8 cellular contexts compared by ENCODE assay signal in the genomic region with DNA sequence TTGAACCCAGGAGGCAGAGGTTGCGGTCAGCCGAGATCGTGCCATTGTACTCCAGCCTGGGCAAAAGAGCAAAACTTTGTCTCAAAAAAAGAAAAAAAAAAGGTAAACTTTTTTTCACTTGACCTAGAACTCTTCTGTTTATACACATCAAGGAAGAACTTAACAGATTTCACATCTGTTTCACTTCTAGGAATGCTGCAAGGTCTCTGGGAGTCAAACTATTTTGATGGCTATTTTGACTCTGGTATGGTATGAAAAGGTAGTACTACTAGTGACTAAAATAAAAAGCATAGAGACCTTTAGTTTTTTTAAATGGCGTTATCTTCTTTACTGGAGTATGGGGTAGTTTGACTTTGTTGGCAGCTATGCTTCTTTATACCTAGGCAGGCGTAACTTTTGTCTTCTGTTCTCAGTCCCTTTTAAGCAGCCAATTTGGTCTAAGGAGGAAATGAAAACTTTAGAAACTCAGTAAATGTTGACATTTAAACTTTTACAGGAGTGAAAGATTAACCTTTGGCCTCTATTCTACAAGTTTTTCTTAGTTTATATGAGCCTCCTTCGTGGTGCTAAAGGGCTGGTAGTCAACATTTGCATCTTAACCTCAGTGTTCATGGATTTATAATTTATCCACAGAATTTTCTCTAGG. TPM values are rescaled to one million over a fixed set of nuclear protein-coding genes. Genes with fewer than 3 reads are reported as not detected.
DNase-seq lines count a peak whose midpoint lies in the region; ATAC-seq and TF ChIP-seq lines count a peak whose summit lies in the region.
"Not testable (repeated sequence)": the region's sequence is repeated elsewhere in the genome, so short reads cannot be mapped to it uniquely, and the experiment has no call there.

No MANE protein-coding gene starts in this region.

- intact Hi-C loops in activated CD4-positive, alpha-beta T cell treated with anti-CD3 and anti-CD28 coated beads for 36 hours (cut with DNase I, micrococcal nuclease), result not testable (repeated sequence)

- in situ Hi-C loops in Caki2 (cut with HindIII; ENCODE audit: low pct_unique_long_range_greater_than_20kb, low sequenced_read_pairs), result not testable (repeated sequence)

- not testable (repeated sequence) for TF ChIP-seq CTCF in choroid plexus epithelial cell (conservative IDR thresholded peaks at IDR 0.05; ENCODE audit: low read depth, low read length)

- not testable (repeated sequence) for H3K9me3 Mint-ChIP-seq in activated CD4-positive, alpha-beta T cell treated with anti-CD3 and anti-CD28 coated beads for 36 hours (ENCODE audit: low read depth); memory B cell; stimulated activated memory B cell treated with anti-CD40 and anti-IgM and Interleukin-4, amounts not matched to agents 10 μg/mL and 1 μg/mL and 100 μg/mL, for 72 hours

- H3K27me3 Mint-ChIP-seq in activated CD4-positive, alpha-beta T cell treated with anti-CD3 and anti-CD28 coated beads for 36 hours; memory B cell; stimulated activated memory B cell treated with anti-CD40 and anti-IgM and Interleukin-4, amounts not matched to agents 10 μg/mL and 1 μg/mL and 100 μg/mL, for 72 hours: not testable (repeated sequence)

- H3K27ac Mint-ChIP-seq in activated CD4-positive, alpha-beta T cell treated with anti-CD3 and anti-CD28 coated beads for 36 hours, result peak overlapping the region; percentile 4
- H3K27ac Mint-ChIP-seq in memory B cell, result peak overlapping the region; percentile 65
- H3K27ac Mint-ChIP-seq in stimulated activated memory B cell treated with anti-CD40 and anti-IgM and Interleukin-4, amounts not matched to agents 10 μg/mL and 1 μg/mL and 100 μg/mL, for 72 hours, result peak overlapping the region; percentile 74

- H3K4me1 Mint-ChIP-seq in activated CD4-positive, alpha-beta T cell treated with anti-CD3 and anti-CD28 coated beads for 36 hours, result peaks cover 33% of the 10 kb centered on the region
- H3K4me1 Mint-ChIP-seq in memory B cell, result peaks cover 15% of the 10 kb centered on the region
- peaks cover 34% of the 10 kb centered on the region for H3K4me1 Mint-ChIP-seq in stimulated activated memory B cell treated with anti-CD40 and anti-IgM and Interleukin-4, amounts not matched to agents 10 μg/mL and 1 μg/mL and 100 μg/mL, for 72 hours

- CTCF ChIA-PET in activated CD4-positive, alpha-beta T cell treated with anti-CD3 and anti-CD28 coated beads for 36 hours (lab: Charles Lee), result not testable (repeated sequence)

- not testable (repeated sequence) for H3K4me3 Mint-ChIP-seq in activated CD4-positive, alpha-beta T cell treated with anti-CD3 and anti-CD28 coated beads for 36 hours; memory B cell
- peak overlapping the region; percentile 52 for H3K4me3 Mint-ChIP-seq in stimulated activated memory B cell treated with anti-CD40 and anti-IgM and Interleukin-4, amounts not matched to agents 10 μg/mL and 1 μg/mL and 100 μg/mL, for 72 hours

- DNase-seq in Caki2 (ENCODE audit: low read depth) (peak; percentile 7), HT-29 (ENCODE audit: low spot score) (peak; percentile 31), choroid plexus epithelial cell (ENCODE audit: low read depth) (peak; percentile 23)
- not testable (repeated sequence) for DNase-seq in activated CD4-positive, alpha-beta T cell treated with anti-CD3 and anti-CD28 coated beads for 36 hours; memory B cell (ENCODE audit: low spot score in 2 of 2)

- H3K36me3 Mint-ChIP-seq in activated CD4-positive, alpha-beta T cell treated with anti-CD3 and anti-CD28 coated beads for 36 hours (ENCODE audit: low read depth), result peaks cover 10% of the 10 kb centered on the region
- not testable (repeated sequence) for H3K36me3 Mint-ChIP-seq in memory B cell; stimulated activated memory B cell treated with anti-CD40 and anti-IgM and Interleukin-4, amounts not matched to agents 10 μg/mL and 1 μg/mL and 100 μg/mL, for 72 hours

- H3K4me3 ChIP-seq in choroid plexus epithelial cell (ENCODE audit: low read depth, low read length), result not testable (repeated sequence)

- ATAC-seq in GM19324 (IDR thresholded peaks at IDR 0.05; ENCODE audit: low FRiP score, unreplicated experiment), result peak; percentile 55
- peak; percentile 64 for ATAC-seq in HG02763 (IDR thresholded peaks at IDR 0.05; ENCODE audit: unreplicated experiment)
- ATAC-seq in activated CD4-positive, alpha-beta T cell treated with anti-CD3 and anti-CD28 coated beads for 36 hours, result peak; percentile 22
- not testable (repeated sequence) for ATAC-seq in memory B cell (ENCODE audit: low read depth)
- peak; percentile 80 for ATAC-seq in stimulated activated memory B cell treated with anti-CD40 and anti-IgM and Interleukin-4, amounts not matched to agents 10 μg/mL and 1 μg/mL and 100 μg/mL, for 72 hours

- POLR2A ChIA-PET in activated CD4-positive, alpha-beta T cell treated with anti-CD3 and anti-CD28 coated beads for 36 hours (lab: Charles Lee), result not testable (repeated sequence)

RNA-seq across cellular contexts. Expression of gene TLK2, which starts 28.7 kb away (rescaled TPM):
- 16.8 and 49.4 TPM in 2 replicates for total RNA-seq in Caki2 (2014; rRNA removed; shearing (Covaris generic); ENCODE audit: low replicate concordance)
- 15.5 and 19.8 TPM in 2 replicates for total RNA-seq in HT-29 (2014; rRNA removed; shearing (Covaris generic))
- 10 to 100 TPM; 37.4 to 60.2 TPM for total RNA-seq in activated CD4-positive, alpha-beta T cell treated with anti-CD3 and anti-CD28 coated beads for 36 hours

Comparison
In these comparisons a context has a peak if more than half of its experiments do, and no peak if none do; other contexts are left out.
1. H3K27ac Mint-ChIP-seq: peak in every context shown above with its lines; median percentile 74 in stimulated activated memory B cell treated with anti-CD40 and anti-IgM and Interleukin-4, amounts not matched to agents 10 μg/mL and 1 μg/mL and 100 μg/mL, for 72 hours; 65 in memory B cell; 4 in activated CD4-positive, alpha-beta T cell treated with anti-CD3 and anti-CD28 coated beads for 36 hours.